ENCODE assay signal across 25 cellular contexts in the genomic region with DNA sequence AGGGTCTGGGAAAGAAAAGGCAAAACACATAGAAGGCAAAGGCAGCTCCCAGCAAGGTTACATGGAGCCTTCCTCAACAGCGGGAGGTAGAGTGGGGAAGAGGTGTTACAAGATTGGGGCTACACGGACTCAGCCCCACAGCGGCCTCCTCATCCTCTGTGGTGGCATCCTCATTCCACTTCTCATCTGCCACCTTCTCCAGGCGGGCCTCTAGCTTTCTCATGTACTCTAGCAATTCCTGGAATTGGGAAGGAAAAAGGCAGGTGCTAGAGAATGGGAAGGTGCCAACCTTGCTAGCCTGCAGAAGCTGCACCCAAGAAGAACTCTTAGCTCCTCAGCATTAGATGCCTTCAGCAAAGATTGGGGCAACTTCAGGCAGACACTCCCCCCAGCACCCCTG. TPM values are rescaled to one million over a fixed set of nuclear protein-coding genes. Genes with fewer than 3 reads are reported as not detected.
DNase-seq lines count a peak whose midpoint lies in the region; ATAC-seq and TF ChIP-seq lines count a peak whose summit lies in the region.
"Had no signal": no experiment of that assay in that cellular context is flagged by ENCODE, and none has a peak within 500 bp of the region (broad histone marks: within the 10 kb centered on the region; RNA-seq: fewer than 3 reads in every experiment).

No MANE protein-coding gene starts in this region.

- ATAC-seq in Right ventricle myocardium inferior: no peak
- ATAC-seq in activated T-cell treated with anti-CD3 and anti-CD28 coated beads, Interleukin-2, amount 50 U/mL, for 72 hours (replicated peaks in 1 of 2): no peak
- ATAC-seq: A549, GM12878, HCT116 had no signal

- TF ChIP-seq EP300 in sigmoid colon (IDR thresholded peaks at IDR 0.05): no peak

- no peaks in the 10 kb centered on the region for H3K27me3 ChIP-seq in sigmoid colon
- H3K27me3 ChIP-seq: BLaER1 treated with 17β-estradiol and CSF1 and Interleukin-3, amounts not matched to agents 10 nM and 100 nM had no signal

- peaks cover 49% of the 10 kb centered on the region for H3K36me3 Mint-ChIP-seq in endothelial cell (ENCODE audit: low read depth, unreplicated experiment)
- H3K36me3 Mint-ChIP-seq in activated T-cell treated with anti-CD3 and anti-CD28 coated beads, Interleukin-2, amount 50 U/mL, for 72 hours (ENCODE audit: insufficient read depth in 2 of 2): no peaks in the 10 kb centered on the region

- 95 to 96% methylated on average over 4 of the region's 4 CpGs for WGBS in sigmoid colon, 2 donors

- TF ChIP-seq CTCF in endothelial cell (IDR thresholded peaks at IDR 0.05; ENCODE audit: unreplicated experiment) (no peak), sigmoid colon (IDR thresholded peaks at IDR 0.05) (no peak)

- peak overlapping the region; percentile 42 for H3K4me3 Mint-ChIP-seq in endothelial cell (ENCODE audit: unreplicated experiment)
- H3K4me3 Mint-ChIP-seq in activated T-cell treated with anti-CD3 and anti-CD28 coated beads, Interleukin-2, amount 50 U/mL, for 72 hours: no peak overlapping the region
- H3K4me3 Mint-ChIP-seq: CD14-positive monocyte; CD4-positive, alpha-beta T cell; CD8-positive, alpha-beta memory T cell; HFFc6 had no signal

- no peak overlapping the region for H3K4me3 ChIP-seq in sigmoid colon
- H3K4me3 ChIP-seq: A549; BLaER1 treated with 17β-estradiol and CSF1 and Interleukin-3, amounts not matched to agents 10 nM and 100 nM; GM12878; GM23248 had no signal

- H3K27ac ChIP-seq in sigmoid colon: no peak overlapping the region
- H3K27ac ChIP-seq: A549; BLaER1 treated with 17β-estradiol and CSF1 and Interleukin-3, amounts not matched to agents 10 nM and 100 nM; GM23248 had no signal

- peak; percentile 17 for DNase-seq in cardiac septum (ENCODE audit: low spot score)
- no peak for DNase-seq in Right ventricle myocardium inferior (ENCODE audit: missing footprints)
- DNase-seq in endothelial cell (ENCODE audit: low spot score): no peak
- peak; percentile 33 for DNase-seq in sigmoid colon
- no peak for DNase-seq in HuH-7.5 (ENCODE audit: low spot score)
- no peak for DNase-seq in activated T-cell treated with anti-CD3 and anti-CD28 coated beads, Interleukin-2, amount 50 U/mL, for 72 hours
- DNase-seq: 8988T; ACHN; AML-193; BE2C; CD4-positive, alpha-beta T cell; CD8-positive, alpha-beta memory T cell; DMS 273 treated with DMSO at 0.1 percent for 48 hours; DMS79; EL; GDM1; GM23248; H7; HFFc6 had no signal

- H3K9me3 ChIP-seq in sigmoid colon: no peaks in the 10 kb centered on the region
- H3K9me3 ChIP-seq: A549; BE2C; BLaER1 treated with 17β-estradiol and CSF1 and Interleukin-3, amounts not matched to agents 10 nM and 100 nM had no signal

- H3K4me1 Mint-ChIP-seq in endothelial cell (ENCODE audit: unreplicated experiment): peaks cover 7% of the 10 kb centered on the region
- no peaks in the 10 kb centered on the region for H3K4me1 Mint-ChIP-seq in activated T-cell treated with anti-CD3 and anti-CD28 coated beads, Interleukin-2, amount 50 U/mL, for 72 hours (ENCODE audit: low read depth)
- H3K4me1 Mint-ChIP-seq: CD8-positive, alpha-beta memory T cell had no signal

- H3K4me1 ChIP-seq in sigmoid colon: no peaks in the 10 kb centered on the region
- H3K4me1 ChIP-seq: A549; BE2C; BLaER1 treated with 17β-estradiol and CSF1 and Interleukin-3, amounts not matched to agents 10 nM and 100 nM had no signal

- H3K36me3 ChIP-seq in sigmoid colon: peaks cover 23 to 80% (median 46%) of the 10 kb centered on the region in 4 donors
- H3K36me3 ChIP-seq: BE2C had no signal

- TF ChIP-seq POLR2A in sigmoid colon (IDR thresholded peaks at IDR 0.05): no peak

- intact Hi-C loops in cardiac septum (cut with DNase I) (no loop called here), Right ventricle myocardium inferior (cut with DNase I) (no loop called here), sigmoid colon (cut with DNase I) (no loop called here)

- H3K27me3 Mint-ChIP-seq in endothelial cell (ENCODE audit: unreplicated experiment): peaks cover 12% of the 10 kb centered on the region
- H3K27me3 Mint-ChIP-seq in activated T-cell treated with anti-CD3 and anti-CD28 coated beads, Interleukin-2, amount 50 U/mL, for 72 hours (ENCODE audit: low read depth): no peaks in the 10 kb centered on the region
- H3K27me3 Mint-ChIP-seq: CD4-positive, alpha-beta T cell; CD8-positive, alpha-beta memory T cell had no signal

- no peak overlapping the region for H3K27ac Mint-ChIP-seq in endothelial cell (ENCODE audit: unreplicated experiment)
- no peak overlapping the region for H3K27ac Mint-ChIP-seq in activated T-cell treated with anti-CD3 and anti-CD28 coated beads, Interleukin-2, amount 50 U/mL, for 72 hours
- H3K27ac Mint-ChIP-seq: CD14-positive monocyte; CD4-positive, alpha-beta T cell; HFFc6 had no signal

- no peaks in the 10 kb centered on the region for H3K9me3 Mint-ChIP-seq in endothelial cell (ENCODE audit: unreplicated experiment)
- H3K9me3 Mint-ChIP-seq in activated T-cell treated with anti-CD3 and anti-CD28 coated beads, Interleukin-2, amount 50 U/mL, for 72 hours: no peaks in the 10 kb centered on the region
- H3K9me3 Mint-ChIP-seq: CD14-positive monocyte; CD4-positive, alpha-beta T cell; CD8-positive, alpha-beta memory T cell; HFFc6 had no signal

RNA-seq across cellular contexts. Expression of a gene that starts 13.2 kb away (rescaled TPM):
- 158 TPM for total RNA-seq in cardiac septum
- 186 TPM for total RNA-seq in Right ventricle myocardium inferior
- 144 TPM for total RNA-seq in endothelial cell (ENCODE audit: unreplicated experiment)
- total RNA-seq in sigmoid colon: 100 to 1,000 TPM; 232 to 322 (median 303) TPM
- polyA plus RNA-seq in sigmoid colon: 10 to 100 TPM; 24.0 to 59.5 (median 54.7) TPM
- 10 to 100 TPM; 60.1 to 71.3 TPM for total RNA-seq in activated T-cell treated with anti-CD3 and anti-CD28 coated beads, Interleukin-2, amount 50 U/mL, for 72 hours

RNA-seq across cellular contexts. Expression of a gene that starts 37.8 kb away (rescaled TPM):
- 0.75 TPM for total RNA-seq in cardiac septum
- 1.7 TPM for total RNA-seq in Right ventricle myocardium inferior
- 1.4 TPM for total RNA-seq in endothelial cell (ENCODE audit: unreplicated experiment)
- total RNA-seq in sigmoid colon: not detected
- polyA plus RNA-seq in sigmoid colon: not detected
- not detected for total RNA-seq in activated T-cell treated with anti-CD3 and anti-CD28 coated beads, Interleukin-2, amount 50 U/mL, for 72 hours
- total RNA-seq: CD4-positive, alpha-beta T cell; CD8-positive, alpha-beta memory T cell; GM12878; GM23248; H1; H7; HFFc6 had no signal
- polyA plus RNA-seq: A549; CD14-positive monocyte; CD8-positive, alpha-beta memory T cell; GM23248; H1 had no signal

RNA-seq across cellular contexts. Expression of a gene that starts 38.1 kb away (rescaled TPM):
- 365 TPM for total RNA-seq in cardiac septum
- total RNA-seq in Right ventricle myocardium inferior: 600 TPM
- 342 TPM for total RNA-seq in endothelial cell (ENCODE audit: unreplicated experiment)
- total RNA-seq in sigmoid colon: 100 to 1,000 TPM; 409 to 571 (median 531) TPM
- polyA plus RNA-seq in sigmoid colon: 100 to 1,000 TPM; 535 to 828 (median 574) TPM
- total RNA-seq in activated T-cell treated with anti-CD3 and anti-CD28 coated beads, Interleukin-2, amount 50 U/mL, for 72 hours: 100 to 1,000 TPM; 349 to 440 TPM

Comparison
In these comparisons a context has a peak if more than half of its experiments do, and no peak if none do; other contexts are left out.
1. DNase-seq: peak in cardiac septum (single experiment) and sigmoid colon (single experiment); none in Right ventricle myocardium inferior (single experiment), endothelial cell (single experiment), HuH-7.5 (single experiment) and activated T-cell treated with anti-CD3 and anti-CD28 coated beads, Interleukin-2, amount 50 U/mL, for 72 hours (0 of 2).